8 cellular contexts compared by ENCODE assay signal in the genomic region with DNA sequence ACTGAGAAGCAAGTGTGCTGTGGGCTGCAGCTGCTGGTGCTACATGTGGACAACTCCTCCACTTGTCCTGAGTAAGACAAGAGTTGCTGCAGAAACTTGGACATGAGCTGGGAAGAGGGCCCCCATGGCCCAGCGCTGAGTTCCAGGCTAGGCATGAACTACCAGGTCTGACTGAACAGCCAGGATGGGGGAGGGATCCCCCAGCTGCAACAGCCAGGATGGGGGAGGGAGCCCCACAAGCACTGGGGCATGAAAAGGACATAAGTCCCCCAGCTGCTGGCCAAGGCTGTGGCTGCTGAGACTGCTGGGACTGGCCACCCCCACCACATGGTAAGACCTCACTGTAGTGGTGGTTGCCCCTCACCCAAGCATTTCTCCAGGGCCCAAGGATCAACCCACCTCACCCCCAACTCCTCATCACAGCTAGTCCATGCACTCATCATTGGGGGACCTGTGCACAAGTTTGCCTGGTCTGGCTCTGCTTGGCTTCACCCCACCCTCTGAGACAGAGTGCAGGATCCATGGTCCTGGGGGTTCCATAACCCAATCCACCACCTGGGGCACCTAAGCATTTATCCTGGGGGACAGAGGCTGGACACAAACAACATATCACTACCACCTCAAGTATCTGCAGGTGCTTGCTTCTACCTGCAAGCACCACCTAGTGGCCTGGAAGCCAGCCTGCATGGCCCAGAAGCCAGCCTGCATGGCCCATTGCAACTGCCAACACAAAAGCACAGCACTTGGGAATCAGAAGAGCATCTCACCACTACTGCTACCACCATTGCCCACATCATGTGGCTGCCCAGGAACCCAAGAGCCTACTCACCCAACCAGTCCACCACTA.
DNase-seq lines count a peak whose midpoint lies in the region; ATAC-seq and TF ChIP-seq lines count a peak whose summit lies in the region.

No MANE protein-coding gene starts in this region.

- no peak for TF ChIP-seq CTCF in CD4-positive, alpha-beta T cell (IDR thresholded peaks at IDR 0.05)
- TF ChIP-seq CTCF in tibial nerve (IDR thresholded peaks at IDR 0.05): peak in 1 of 5 experiments; percentile 20

- peaks cover 7% of the 10 kb centered on the region for H3K9me3 ChIP-seq in CD4-positive, alpha-beta T cell (ENCODE audit: control insufficient read depth, low read length)
- H3K9me3 ChIP-seq in mesenchymal stem cell (ENCODE audit: control insufficient read depth, low read length) (no peaks in the 10 kb centered on the region), tibial nerve (peaks cover 0 to 17% (median 0%) of the 10 kb centered on the region in 4 donors)

- H3K4me1 ChIP-seq in mesenchymal stem cell (ENCODE audit: control insufficient read depth, insufficient read depth, low read depth, low read length) (no peaks in the 10 kb centered on the region), tibial nerve (no peaks in the 10 kb centered on the region)

- WGBS in mesenchymal stem cell: 86% methylated on average over 1 of the region's 1 CpG
- 93 to 100% methylated on average over 1 of the region's 1 CpG for WGBS in tibial nerve, 2 donors

- no peak overlapping the region for H4K91ac ChIP-seq in mesenchymal stem cell (ENCODE audit: low read length)

- no peak overlapping the region for H2AFZ ChIP-seq in mesenchymal stem cell (ENCODE audit: low read depth, low read length)

- H2BK120ac ChIP-seq in mesenchymal stem cell (ENCODE audit: low read depth, low read length): no peak overlapping the region

- H4K8ac ChIP-seq in mesenchymal stem cell (ENCODE audit: low read length): no peak overlapping the region

- H3K36me3 ChIP-seq in mesenchymal stem cell (ENCODE audit: control insufficient read depth in 1 of 2, insufficient read depth in 2 of 2, low read depth in 1 of 2, low read length in 2 of 2) (no peaks in the 10 kb centered on the region), tibial nerve (no peaks in the 10 kb centered on the region)

- H3K4me3 ChIP-seq in mesenchymal stem cell (ENCODE audit: insufficient read depth in 1 of 2, low read depth in 1 of 2, low read length in 2 of 2): no peak overlapping the region
- H3K4me3 ChIP-seq in tibial nerve: no peak overlapping the region

- no peaks in the 10 kb centered on the region for H3K79me1 ChIP-seq in mesenchymal stem cell (replicated peaks; ENCODE audit: low read length, poor library complexity, severe bottlenecking)

- H3K18ac ChIP-seq in mesenchymal stem cell (ENCODE audit: low read depth in 1 of 2, low read length in 2 of 2): no peak overlapping the region

- no peaks in the 10 kb centered on the region for H3K27me3 ChIP-seq in CD4-positive, alpha-beta T cell (ENCODE audit: control insufficient read depth, insufficient read depth, low read length)
- H3K27me3 ChIP-seq in mesenchymal stem cell (ENCODE audit: control insufficient read depth in 1 of 2, insufficient read depth in 1 of 2, low read length in 2 of 2) (peaks cover 0 to 6% of the 10 kb centered on the region in 2 experiments), tibial nerve (no peaks in the 10 kb centered on the region)

- no peaks in the 10 kb centered on the region for H3K36me3 Mint-ChIP-seq in CD4-positive, alpha-beta T cell (ENCODE audit: low read depth)
- H3K36me3 Mint-ChIP-seq in activated T-cell treated with anti-CD3 and anti-CD28 coated beads, Interleukin-2, amount 50 U/mL, for 72 hours (ENCODE audit: insufficient read depth in 2 of 2): peaks cover 7 to 8% of the 10 kb centered on the region in 2 donors

- H2AK5ac ChIP-seq in mesenchymal stem cell (ENCODE audit: low read length, severe bottlenecking): no peak overlapping the region

- H3K9ac ChIP-seq in mesenchymal stem cell (ENCODE audit: low read length): no peak overlapping the region

- peaks cover 30% of the 10 kb centered on the region for H3K4me1 Mint-ChIP-seq in CD4-positive, alpha-beta T cell (ENCODE audit: low read depth)
- peaks cover 28% of the 10 kb centered on the region for H3K4me1 Mint-ChIP-seq in activated T-cell treated with anti-CD3 and anti-CD28 coated beads, Interleukin-2, amount 50 U/mL, for 72 hours (ENCODE audit: low read depth)

- peaks cover 9% of the 10 kb centered on the region for H3K9me3 Mint-ChIP-seq in CD4-positive, alpha-beta T cell
- H3K9me3 Mint-ChIP-seq in activated T-cell treated with anti-CD3 and anti-CD28 coated beads, Interleukin-2, amount 50 U/mL, for 72 hours: peaks cover 0 to 4% of the 10 kb centered on the region in 2 donors

- intact Hi-C loops in CD4-positive, alpha-beta T cell (cut with DNase I, micrococcal nuclease): loop anchor here in 1 of 2 experiments (5.0 kb wide), 1 partner anchor 39 kb away; no protein-coding TSS in a partner anchor
- intact Hi-C loops in left colon (cut with DNase I, micrococcal nuclease): no loop called here

- no peak for TF ChIP-seq EP300 in tibial nerve (IDR thresholded peaks at IDR 0.05)

- no peak overlapping the region for H3K4ac ChIP-seq in mesenchymal stem cell (ENCODE audit: low read depth in 1 of 2, low read length in 2 of 2)

- no peak overlapping the region for H3K4me2 ChIP-seq in mesenchymal stem cell (ENCODE audit: low read length, poor library complexity, severe bottlenecking)

- no peak overlapping the region for H2BK12ac ChIP-seq in mesenchymal stem cell (ENCODE audit: low read length in 2 of 2)

- no peak overlapping the region for H3K27ac ChIP-seq in CD4-positive, alpha-beta T cell (ENCODE audit: low read depth, low read length)
- no peak overlapping the region for H3K27ac ChIP-seq in mesenchymal stem cell (ENCODE audit: low read length, poor library complexity, severe bottlenecking)
- no peak overlapping the region for H3K27ac ChIP-seq in tibial nerve

- H3K14ac ChIP-seq in mesenchymal stem cell (ENCODE audit: low read length in 2 of 2): peak overlapping the region in 1 of 2 experiments; percentile 18

- no peak for TF ChIP-seq POLR2A in tibial nerve (IDR thresholded peaks at IDR 0.05)

- no peak overlapping the region for H3K27ac Mint-ChIP-seq in CD4-positive, alpha-beta T cell
- no peak overlapping the region for H3K27ac Mint-ChIP-seq in activated T-cell treated with anti-CD3 and anti-CD28 coated beads, Interleukin-2, amount 50 U/mL, for 72 hours

- DNase-seq in CD4-positive, alpha-beta T cell: peak in 3 of 10 experiments; percentile 12 to 17 (median 14)
- peak; percentile 20 to 35 for DNase-seq in activated T-cell treated with anti-CD3 and anti-CD28 coated beads, Interleukin-2, amount 50 U/mL, for 72 hours
- DNase-seq in left colon (peak in 1 of 2 donors; percentile 55), RKO (ENCODE audit: low spot score) (no peak), mesenchymal stem cell (no peak), tibial nerve (ENCODE audit: low spot score in 2 of 2) (no peak)

- no peak overlapping the region for H3K23ac ChIP-seq in mesenchymal stem cell (ENCODE audit: low read length in 2 of 2)

- CTCF ChIA-PET in CD4-positive, alpha-beta T cell (lab: Charles Lee): no interaction called here

- no peak overlapping the region for H2BK15ac ChIP-seq in mesenchymal stem cell (ENCODE audit: low read depth, poor library complexity, severe bottlenecking)

- POLR2A ChIA-PET in CD4-positive, alpha-beta T cell (lab: Charles Lee): interaction anchor here (0.5 to 2.1 kb wide), 2 partner anchors 13 to 300 kb away, joined by 3 to 4 read pairs; no protein-coding TSS in a partner anchor

- H3K27me3 Mint-ChIP-seq in CD4-positive, alpha-beta T cell: no peaks in the 10 kb centered on the region
- H3K27me3 Mint-ChIP-seq in activated T-cell treated with anti-CD3 and anti-CD28 coated beads, Interleukin-2, amount 50 U/mL, for 72 hours (ENCODE audit: low read depth): no peaks in the 10 kb centered on the region

- no peak overlapping the region for H2BK5ac ChIP-seq in mesenchymal stem cell (ENCODE audit: low read depth, low read length, poor library complexity, severe bottlenecking)

- peak; percentile 34 for ATAC-seq in CD4-positive, alpha-beta T cell (ENCODE audit: poor library complexity)
- ATAC-seq in GM19324 (IDR thresholded peaks at IDR 0.05; ENCODE audit: low FRiP score, unreplicated experiment): peak; percentile 79
- ATAC-seq in HG03521 (IDR thresholded peaks at IDR 0.05; ENCODE audit: unreplicated experiment): peak; percentile 70
- peak; percentile 54 to 62 for ATAC-seq in activated T-cell treated with anti-CD3 and anti-CD28 coated beads, Interleukin-2, amount 50 U/mL, for 72 hours (replicated peaks in 1 of 2)
- peak; percentile 72 for ATAC-seq in left colon

- H3K4me3 Mint-ChIP-seq in CD4-positive, alpha-beta T cell: no peak overlapping the region
- H3K4me3 Mint-ChIP-seq in activated T-cell treated with anti-CD3 and anti-CD28 coated beads, Interleukin-2, amount 50 U/mL, for 72 hours: no peak overlapping the region

Comparison
In these comparisons a context has a peak if more than half of its experiments do, and no peak if none do; other contexts are left out.
1. DNase-seq: peak in activated T-cell treated with anti-CD3 and anti-CD28 coated beads, Interleukin-2, amount 50 U/mL, for 72 hours (2 of 2); none in RKO (single experiment), mesenchymal stem cell (single experiment) and tibial nerve (0 of 2).
2. Peak in every context shown above with its lines, with median percentiles within 50 percentile points of each other: ATAC-seq.